ENCODE assay signal across 8 cellular contexts in genomic region chr13:36997716-36998427, GRCh38. TPM values are rescaled to one million over a fixed set of nuclear protein-coding genes. Genes with fewer than 3 reads are reported as not detected.
A peak's percentile ranks its signal among the peaks of the same experiment; 100 is the strongest.
DNase-seq lines count a peak whose midpoint lies in the region; ATAC-seq and TF ChIP-seq lines count a peak whose summit lies in the region.

No MANE protein-coding gene starts in this region.

- H4K8ac ChIP-seq in H9 (replicated peaks; ENCODE audit: insufficient read length, low read depth, low read length) = no peak overlapping the region

- no peak overlapping the region for H3K4ac ChIP-seq in H9 (ENCODE audit: low read depth, low read length)

- no peak overlapping the region for H2BK5ac ChIP-seq in H9 (ENCODE audit: insufficient read length, low read length)

- no peak overlapping the region for H2BK120ac ChIP-seq in H9 (ENCODE audit: low read depth, low read length, poor library complexity, severe bottlenecking)

- H3K56ac ChIP-seq in H9 (ENCODE audit: insufficient read length, low read depth, low read length) = no peak overlapping the region

- peak overlapping the region; percentile 97 for H3K4me2 ChIP-seq in H9 (ENCODE audit: insufficient read depth, insufficient read length, low read length)

- H3K4me1 Mint-ChIP-seq in H9 (peaks cover 10 to 21% of the 10 kb centered on the region in 2 experiments), activated B cell treated with CpG ODN at 0.5 μM for 24 hours (peaks cover 35% of the 10 kb centered on the region)

- ATAC-seq in activated B cell treated with CpG ODN at 0.5 μM for 24 hours (ENCODE audit: low read depth) = no peak
- no peak for ATAC-seq in right cardiac atrium
- ATAC-seq in GM21367 (IDR thresholded peaks at IDR 0.05; ENCODE audit: unreplicated experiment) = no peak
- no peak for ATAC-seq in HG03159 (IDR thresholded peaks at IDR 0.05; ENCODE audit: unreplicated experiment)

- H3K23me2 ChIP-seq in H9 (ENCODE audit: insufficient read length, low read depth, low read length, poor library complexity, severe bottlenecking) = peaks cover 3% of the 10 kb centered on the region

- peak overlapping the region; percentile 93 for H3K4me3 ChIP-seq in right cardiac atrium (ENCODE audit: low read length)
- peak overlapping the region; percentile 73 to 98 (median 85) for H3K4me3 ChIP-seq in skin epidermis

- intact Hi-C loops in activated B cell treated with CpG ODN at 0.5 μM for 24 hours (cut with micrococcal nuclease) (loop anchor here (5.0 kb wide), 1 partner anchor 576 kb away; no protein-coding TSS in a partner anchor), right cardiac atrium (cut with DNase I) (no loop called here)

- peaks cover 4 to 28% (median 25%) of the 10 kb centered on the region in 3 experiments; a peak in 6 of 7 replicates for H3K36me3 Mint-ChIP-seq in H9 (ENCODE audit: insufficient read depth in 1 of 3, low read depth in 3 of 3)
- peaks cover 48% of the 10 kb centered on the region for H3K36me3 Mint-ChIP-seq in activated B cell treated with CpG ODN at 0.5 μM for 24 hours (ENCODE audit: low read depth)

- no peak overlapping the region for H3K14ac ChIP-seq in H9 (ENCODE audit: insufficient read depth, low read length)

- peak overlapping the region; percentile 32 to 97 (median 97); a peak in 3 of 7 replicates for H3K27ac Mint-ChIP-seq in H9
- peak overlapping the region; percentile 100 for H3K27ac Mint-ChIP-seq in activated B cell treated with CpG ODN at 0.5 μM for 24 hours

- H3K27me3 Mint-ChIP-seq in H9 (ENCODE audit: low read depth) (no peaks in the 10 kb centered on the region; the same call in 1 of the 2 replicates), activated B cell treated with CpG ODN at 0.5 μM for 24 hours (no peaks in the 10 kb centered on the region)

- TF ChIP-seq CTCF in H9 (conservative IDR thresholded peaks at IDR 0.05) (no peak), activated B cell treated with CpG ODN at 0.5 μM for 24 hours (IDR thresholded peaks at IDR 0.05) (no peak)

- no peak overlapping the region for H3K18ac ChIP-seq in H9 (ENCODE audit: insufficient read length, low read depth, low read length)

- no peaks in the 10 kb centered on the region for H4K20me1 ChIP-seq in H9 (ENCODE audit: control insufficient read depth, insufficient read depth, insufficient read length)

- H3K23ac ChIP-seq in H9 (ENCODE audit: insufficient read length, low read depth, low read length) = no peak overlapping the region

- H3T11ph ChIP-seq in H9 (ENCODE audit: low read length) = no peak overlapping the region

- H3K27ac ChIP-seq in H9 (ENCODE audit: insufficient read length, low read depth, low read length) (no peak overlapping the region), right cardiac atrium (ENCODE audit: low read length) (peak overlapping the region; percentile 17), skin epidermis (peak overlapping the region in 9 of 21 experiments; percentile 86 to 100 (median 98))

- peaks cover 9% of the 10 kb centered on the region; the same call in 1 of the 2 replicates for H3K79me2 ChIP-seq in H9 (ENCODE audit: insufficient read depth, low read length)

- H4K5ac ChIP-seq in H9 (ENCODE audit: insufficient read length, low read depth, low read length) = no peak overlapping the region

- H3K4me3 Mint-ChIP-seq in H9 (peak overlapping the region; percentile 100), activated B cell treated with CpG ODN at 0.5 μM for 24 hours (peak overlapping the region; percentile 99)

- H2BK12ac ChIP-seq in H9 (ENCODE audit: insufficient read length, low read depth, low read length) = no peak overlapping the region

- H2BK20ac ChIP-seq in H9 (ENCODE audit: low read depth, low read length, poor library complexity, severe bottlenecking) = no peak overlapping the region

- H3K9me3 Mint-ChIP-seq in H9 (no peaks in the 10 kb centered on the region; a peak in 1 of 5 replicates), activated B cell treated with CpG ODN at 0.5 μM for 24 hours (no peaks in the 10 kb centered on the region)

- H4K91ac ChIP-seq in H9 (ENCODE audit: insufficient read length, low read depth, low read length) = no peak overlapping the region

- POLR2A ChIA-PET in activated B cell treated with CpG ODN at 0.5 μM for 24 hours (lab: Charles Lee) = interaction anchor here (1.0 to 4.0 kb wide), 3 partner anchors 8 to 61 kb away, joined by 4 to 25 read pairs (median 11); partner anchors contain the start of gene SUPT20H

- H3K27me3 ChIP-seq in H9 (ENCODE audit: insufficient read depth, low read length) (no peaks in the 10 kb centered on the region), right cardiac atrium (ENCODE audit: control insufficient read depth, insufficient read depth) (no peaks in the 10 kb centered on the region)

- DNase-seq in H9 (no peak), activated B cell treated with CpG ODN at 0.5 μM for 24 hours (no peak), right cardiac atrium (no peak), NCI-H2196 (lab: John Stamatoyannopoulos, UW; ENCODE audit: unreplicated experiment) (no peak)
- DNase-seq in effector CD4-positive, alpha-beta T cell = no peak

- H3K79me1 ChIP-seq in H9 (ENCODE audit: insufficient read depth, low read depth, low read length, poor library complexity, severe bottlenecking) = peaks cover 3% of the 10 kb centered on the region

- H3K9me3 ChIP-seq in H9 (ENCODE audit: control insufficient read depth, low read depth, low read length) = no peaks in the 10 kb centered on the region
- H3K9me3 ChIP-seq in right cardiac atrium (ENCODE audit: control insufficient read depth, low read length) = no peaks in the 10 kb centered on the region

- no CpG with 5 or more reads among the region's 6 CpGs for WGBS in H9 (ENCODE audit: extremely low coverage, insufficient read length, low lambda C conversion rate)
- WGBS in right cardiac atrium = 64% methylated on average over 6 of the region's 6 CpGs

- no peak overlapping the region for H2BK15ac ChIP-seq in H9 (ENCODE audit: low read depth, low read length)

- peak overlapping the region; percentile 85 for H3K9ac ChIP-seq in H9 (ENCODE audit: extremely low read depth, insufficient read length, low read length)

- H2AFZ ChIP-seq in H9 (ENCODE audit: low read length) = no peak overlapping the region

- H3K4me1 ChIP-seq in H9 (ENCODE audit: insufficient read depth, low read length) = no peaks in the 10 kb centered on the region
- no peaks in the 10 kb centered on the region for H3K4me1 ChIP-seq in right cardiac atrium (ENCODE audit: control insufficient read depth, insufficient read depth, low read length)

- no peak overlapping the region for H2AK5ac ChIP-seq in H9 (ENCODE audit: insufficient read length, low read length)

- CTCF ChIA-PET in activated B cell treated with CpG ODN at 0.5 μM for 24 hours (lab: Charles Lee) = no interaction called here

RNA-seq across cellular contexts. Expression of gene ALG5, which starts 1.3 kb away (rescaled TPM):
- 23.3 and 27.0 TPM in 2 replicates for total RNA-seq in H9 (2021)
- total RNA-seq in activated B cell treated with CpG ODN at 0.5 μM for 24 hours = 24.0 and 25.8 TPM in 2 replicates
- total RNA-seq in right cardiac atrium = 10 to 100 TPM; 14.7 to 23.1 (median 15.6) TPM
- polyA plus RNA-seq in right cardiac atrium = 21.3 TPM

RNA-seq across cellular contexts. Expression of gene EXOSC8, which starts 2.7 kb away (rescaled TPM):
- 87.3 and 91.9 TPM in 2 replicates for total RNA-seq in H9 (2021)
- total RNA-seq in activated B cell treated with CpG ODN at 0.5 μM for 24 hours = 57.7 and 61.8 TPM in 2 replicates
- 10 to 100 TPM; 21.5 to 26.7 (median 24.4) TPM for total RNA-seq in right cardiac atrium
- polyA plus RNA-seq in right cardiac atrium = 28.4 TPM
